ENCODE assay signal across 9 cellular contexts in genomic region chr6:328184-328670, GRCh38. TPM values are rescaled to one million over a fixed set of nuclear protein-coding genes. Genes with fewer than 3 reads are reported as not detected.
DNase-seq lines count a peak whose midpoint lies in the region; ATAC-seq and TF ChIP-seq lines count a peak whose summit lies in the region.
"Had no signal": no experiment of that assay in that cellular context is flagged by ENCODE, and none has a peak within 500 bp of the region (broad histone marks: within the 10 kb centered on the region; RNA-seq: fewer than 3 reads in every experiment).

No MANE protein-coding gene starts in this region.

- no peak for TF ChIP-seq CTCF in RWPE2 (IDR thresholded peaks at IDR 0.05; ENCODE audit: poor library complexity, severe bottlenecking)

- H3K36me3 Mint-ChIP-seq in activated CD8-positive, alpha-beta memory T cell treated with anti-CD3 and anti-CD28 coated beads, Interleukin-2, amount 10 ng/mL, durations not matched to agents 7 days and 5 days, result peaks cover 4% of the 10 kb centered on the region
- H3K36me3 Mint-ChIP-seq: activated naive CD8-positive, alpha-beta T cell had no signal

- CTCF ChIA-PET in activated CD8-positive, alpha-beta memory T cell treated with anti-CD3 and anti-CD28 coated beads, Interleukin-2, amount 10 ng/mL, durations not matched to agents 7 days and 5 days (lab: Charles Lee), result interaction anchor here (0.8 to 1.6 kb wide), 5 partner anchors 9 to 35 kb away, joined by 3 to 5 read pairs (median 3); no protein-coding TSS in a partner anchor

- H3K4me1 ChIP-seq in RWPE2 (ENCODE audit: insufficient read depth, poor library complexity, severe bottlenecking) (no peaks in the 10 kb centered on the region), right cardiac atrium (ENCODE audit: control insufficient read depth, insufficient read depth, low read length) (peaks cover 3% of the 10 kb centered on the region)

- no peak overlapping the region for H3K4me3 Mint-ChIP-seq in activated CD8-positive, alpha-beta memory T cell treated with anti-CD3 and anti-CD28 coated beads, Interleukin-2, amount 10 ng/mL, durations not matched to agents 7 days and 5 days
- H3K4me3 Mint-ChIP-seq: activated naive CD8-positive, alpha-beta T cell had no signal

- H3K9me3 Mint-ChIP-seq in activated CD8-positive, alpha-beta memory T cell treated with anti-CD3 and anti-CD28 coated beads, Interleukin-2, amount 10 ng/mL, durations not matched to agents 7 days and 5 days (ENCODE audit: low read depth), result no peaks in the 10 kb centered on the region

- no peaks in the 10 kb centered on the region for H3K9me3 ChIP-seq in RWPE2 (ENCODE audit: severe bottlenecking)
- H3K9me3 ChIP-seq in right cardiac atrium (ENCODE audit: control insufficient read depth, low read length), result no peaks in the 10 kb centered on the region

- H3K27ac Mint-ChIP-seq in activated CD8-positive, alpha-beta memory T cell treated with anti-CD3 and anti-CD28 coated beads, Interleukin-2, amount 10 ng/mL, durations not matched to agents 7 days and 5 days, result no peak overlapping the region

- WGBS in right cardiac atrium, result 42% methylated on average over 7 of the region's 7 CpGs

- H3K36me3 ChIP-seq in RWPE2 (ENCODE audit: low read depth), result no peaks in the 10 kb centered on the region

- H3K4me1 Mint-ChIP-seq in activated CD8-positive, alpha-beta memory T cell treated with anti-CD3 and anti-CD28 coated beads, Interleukin-2, amount 10 ng/mL, durations not matched to agents 7 days and 5 days, result no peaks in the 10 kb centered on the region

- DNase-seq in activated CD8-positive, alpha-beta memory T cell treated with anti-CD3 and anti-CD28 coated beads, Interleukin-2, amount 10 ng/mL, durations not matched to agents 7 days and 5 days, result peak; percentile 61
- no peak for DNase-seq in activated CD8-positive, alpha-beta memory T cell treated with anti-CD3 and anti-CD28 coated beads, Interleukin-2, amount 50 U/mL, for 4 hours
- DNase-seq in RWPE2 (ENCODE audit: low spot score), result peak; percentile 49
- peak in 2 of 3 donors; percentile 54 to 68 for DNase-seq in right cardiac atrium
- no peak for DNase-seq in stimulated activated naive CD4-positive, alpha-beta T cell treated with Interleukin-2 at 50 U/mL for 16 hours (lab: John Stamatoyannopoulos, UW)
- DNase-seq in activated CD8-positive, alpha-beta memory T cell treated with anti-CD3 and anti-CD28 coated beads, Interleukin-2, amount 50 U/mL, for 48 hours, result no peak
- no peak for DNase-seq in erythroblast (lab: John Stamatoyannopoulos, UW)

- intact Hi-C loops in right cardiac atrium (cut with DNase I), result no loop called here

- ATAC-seq in activated CD8-positive, alpha-beta memory T cell treated with anti-CD3 and anti-CD28 coated beads, Interleukin-2, amount 10 ng/mL, durations not matched to agents 7 days and 5 days, result peak; percentile 83
- ATAC-seq in HG02763 (IDR thresholded peaks at IDR 0.05; ENCODE audit: unreplicated experiment) (peak; percentile 73), RWPE2 (ENCODE audit: low read depth) (peak; percentile 69), right cardiac atrium (peak; percentile 58 to 82)

- H3K27me3 ChIP-seq in RWPE2 (ENCODE audit: insufficient read depth, poor library complexity, severe bottlenecking) (no peaks in the 10 kb centered on the region), right cardiac atrium (ENCODE audit: control insufficient read depth, insufficient read depth) (no peaks in the 10 kb centered on the region)

- no peak overlapping the region for H3K4me3 ChIP-seq in RWPE2 (ENCODE audit: severe bottlenecking)
- no peak overlapping the region for H3K4me3 ChIP-seq in right cardiac atrium (ENCODE audit: low read length)

- no peaks in the 10 kb centered on the region for H3K27me3 Mint-ChIP-seq in activated CD8-positive, alpha-beta memory T cell treated with anti-CD3 and anti-CD28 coated beads, Interleukin-2, amount 10 ng/mL, durations not matched to agents 7 days and 5 days
- H3K27me3 Mint-ChIP-seq: activated naive CD8-positive, alpha-beta T cell had no signal

- TF ChIP-seq POLR2A in erythroblast (IDR thresholded peaks at IDR 0.05; ENCODE audit: low read length), result no peak

- H3K27ac ChIP-seq in RWPE2 (ENCODE audit: poor library complexity, severe bottlenecking), result no peak overlapping the region
- no peak overlapping the region for H3K27ac ChIP-seq in right cardiac atrium (ENCODE audit: low read length)

RNA-seq across cellular contexts. Expression of gene DUSP22, which starts 35.9 kb away (rescaled TPM):
- total RNA-seq in activated CD8-positive, alpha-beta memory T cell treated with anti-CD3 and anti-CD28 coated beads, Interleukin-2, amount 10 ng/mL, durations not matched to agents 7 days and 5 days, result 10 to 100 TPM; 38.1 to 47.8 TPM
- total RNA-seq in right cardiac atrium, result 10 to 100 TPM; 61.0 to 74.8 (median 66.8) TPM
- polyA plus RNA-seq in right cardiac atrium, result 51.0 TPM

Comparison
In these comparisons a context has a peak if more than half of its experiments do, and no peak if none do; other contexts are left out.
1. DNase-seq: peak in activated CD8-positive, alpha-beta memory T cell treated with anti-CD3 and anti-CD28 coated beads, Interleukin-2, amount 10 ng/mL, durations not matched to agents 7 days and 5 days (single experiment), RWPE2 (single experiment) and right cardiac atrium (2 of 3); none in activated CD8-positive, alpha-beta memory T cell treated with anti-CD3 and anti-CD28 coated beads, Interleukin-2, amount 50 U/mL, for 4 hours (single experiment), stimulated activated naive CD4-positive, alpha-beta T cell treated with Interleukin-2 at 50 U/mL for 16 hours (single experiment), activated CD8-positive, alpha-beta memory T cell treated with anti-CD3 and anti-CD28 coated beads, Interleukin-2, amount 50 U/mL, for 48 hours (single experiment) and erythroblast (0 of 2).
2. Peak in every context shown above with its lines, with median percentiles within 50 percentile points of each other: ATAC-seq.